ENCODE assay signal across 1 cellular context in the genomic region with DNA sequence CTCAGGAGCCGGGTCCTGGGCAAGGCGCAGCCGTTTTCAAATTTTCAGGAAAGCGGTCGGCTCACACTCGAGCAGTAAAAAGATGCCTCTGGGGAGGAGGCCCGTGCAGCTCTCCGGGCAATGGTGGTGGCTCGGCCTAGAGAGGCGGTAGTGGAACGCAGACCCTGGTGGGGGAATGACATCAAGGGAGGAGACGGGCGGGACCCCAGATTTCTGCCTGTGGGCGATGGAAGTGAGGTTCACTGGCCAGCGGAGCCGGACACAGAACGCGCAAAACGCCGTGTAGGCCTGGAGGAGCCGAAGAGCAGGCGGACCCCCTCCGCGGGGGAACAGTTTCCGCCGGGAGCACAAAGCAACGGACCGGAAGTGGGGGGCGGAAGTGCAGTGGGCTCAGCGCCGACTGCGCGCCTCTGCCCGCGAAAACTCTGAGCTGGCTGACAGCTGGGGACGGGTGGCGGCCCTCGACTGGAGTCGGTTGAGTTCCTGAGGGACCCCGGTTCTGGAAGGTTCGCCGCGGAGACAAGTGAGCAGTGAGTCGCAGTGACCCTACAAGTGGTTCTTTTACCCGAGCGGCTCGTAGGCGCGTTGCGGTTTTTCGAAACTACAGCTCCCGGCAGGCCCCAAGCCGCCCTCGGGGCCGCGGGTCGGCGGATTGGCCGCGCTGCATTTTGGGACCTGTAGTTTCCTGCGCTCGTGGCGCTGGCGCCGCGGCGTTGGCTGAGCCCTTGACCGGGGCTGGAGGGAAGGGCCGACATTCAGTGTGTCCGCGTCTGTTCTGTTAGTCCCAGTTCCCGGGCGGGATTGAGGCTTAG.
TF ChIP-seq lines count a peak whose summit lies in the region.

A gene with protein sequence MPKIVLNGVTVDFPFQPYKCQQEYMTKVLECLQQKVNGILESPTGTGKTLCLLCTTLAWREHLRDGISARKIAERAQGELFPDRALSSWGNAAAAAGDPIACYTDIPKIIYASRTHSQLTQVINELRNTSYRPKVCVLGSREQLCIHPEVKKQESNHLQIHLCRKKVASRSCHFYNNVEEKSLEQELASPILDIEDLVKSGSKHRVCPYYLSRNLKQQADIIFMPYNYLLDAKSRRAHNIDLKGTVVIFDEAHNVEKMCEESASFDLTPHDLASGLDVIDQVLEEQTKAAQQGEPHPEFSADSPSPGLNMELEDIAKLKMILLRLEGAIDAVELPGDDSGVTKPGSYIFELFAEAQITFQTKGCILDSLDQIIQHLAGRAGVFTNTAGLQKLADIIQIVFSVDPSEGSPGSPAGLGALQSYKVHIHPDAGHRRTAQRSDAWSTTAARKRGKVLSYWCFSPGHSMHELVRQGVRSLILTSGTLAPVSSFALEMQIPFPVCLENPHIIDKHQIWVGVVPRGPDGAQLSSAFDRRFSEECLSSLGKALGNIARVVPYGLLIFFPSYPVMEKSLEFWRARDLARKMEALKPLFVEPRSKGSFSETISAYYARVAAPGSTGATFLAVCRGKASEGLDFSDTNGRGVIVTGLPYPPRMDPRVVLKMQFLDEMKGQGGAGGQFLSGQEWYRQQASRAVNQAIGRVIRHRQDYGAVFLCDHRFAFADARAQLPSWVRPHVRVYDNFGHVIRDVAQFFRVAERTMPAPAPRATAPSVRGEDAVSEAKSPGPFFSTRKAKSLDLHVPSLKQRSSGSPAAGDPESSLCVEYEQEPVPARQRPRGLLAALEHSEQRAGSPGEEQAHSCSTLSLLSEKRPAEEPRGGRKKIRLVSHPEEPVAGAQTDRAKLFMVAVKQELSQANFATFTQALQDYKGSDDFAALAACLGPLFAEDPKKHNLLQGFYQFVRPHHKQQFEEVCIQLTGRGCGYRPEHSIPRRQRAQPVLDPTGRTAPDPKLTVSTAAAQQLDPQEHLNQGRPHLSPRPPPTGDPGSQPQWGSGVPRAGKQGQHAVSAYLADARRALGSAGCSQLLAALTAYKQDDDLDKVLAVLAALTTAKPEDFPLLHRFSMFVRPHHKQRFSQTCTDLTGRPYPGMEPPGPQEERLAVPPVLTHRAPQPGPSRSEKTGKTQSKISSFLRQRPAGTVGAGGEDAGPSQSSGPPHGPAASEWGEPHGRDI (N-terminal part only) (plus strand): TSS at position 376 of the 812 bp plus-strand sequence. CDS start 1,091 bp downstream, outside the sequence.

TF ChIP-seq in HepG2, 621 proteins besides CTCF, POLR2A, EP300 and RAD21 (continued from another document and continues in another):
- TF ChIP-seq, protein P1, sequence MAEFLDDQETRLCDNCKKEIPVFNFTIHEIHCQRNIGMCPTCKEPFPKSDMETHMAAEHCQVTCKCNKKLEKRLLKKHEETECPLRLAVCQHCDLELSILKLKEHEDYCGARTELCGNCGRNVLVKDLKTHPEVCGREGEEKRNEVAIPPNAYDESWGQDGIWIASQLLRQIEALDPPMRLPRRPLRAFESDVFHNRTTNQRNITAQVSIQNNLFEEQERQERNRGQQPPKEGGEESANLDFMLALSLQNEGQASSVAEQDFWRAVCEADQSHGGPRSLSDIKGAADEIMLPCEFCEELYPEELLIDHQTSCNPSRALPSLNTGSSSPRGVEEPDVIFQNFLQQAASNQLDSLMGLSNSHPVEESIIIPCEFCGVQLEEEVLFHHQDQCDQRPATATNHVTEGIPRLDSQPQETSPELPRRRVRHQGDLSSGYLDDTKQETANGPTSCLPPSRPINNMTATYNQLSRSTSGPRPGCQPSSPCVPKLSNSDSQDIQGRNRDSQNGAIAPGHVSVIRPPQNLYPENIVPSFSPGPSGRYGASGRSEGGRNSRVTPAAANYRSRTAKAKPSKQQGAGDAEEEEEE (CRISPR knock-in tag; IDR thresholded peaks at IDR 0.05; ENCODE audit: borderline replicate concordance) = peak; percentile 98
- TF ChIP-seq CEBPG (CRISPR knock-in tag; IDR thresholded peaks at IDR 0.05) (peak; percentile 29; the same call in 1 of the 2 replicates), ZFAT (CRISPR knock-in tag; conservative IDR thresholded peaks at IDR 0.05) (peak; percentile 94; the same call in 1 of the 2 replicates), ZNF136 (CRISPR knock-in tag; IDR thresholded peaks at IDR 0.05; ENCODE audit: low read depth) (no peak), ETV5 (CRISPR knock-in tag; IDR thresholded peaks at IDR 0.05; ENCODE audit: borderline replicate concordance) (peak; percentile 88), SYNCRIP (IDR thresholded peaks at IDR 0.05; ENCODE audit: insufficient read depth, low read depth, low read length) (no peak), ATAD3A (CRISPR knock-in tag; IDR thresholded peaks at IDR 0.05) (0 out of 2 replicates have a peak, but pooled peaks have one; percentile 63), FOSL1 (CRISPR knock-in tag; IDR thresholded peaks at IDR 0.05; ENCODE audit: borderline replicate concordance) (peak; percentile 54; the same call in 1 of the 2 replicates), KMT2A (CRISPR knock-in tag; IDR thresholded peaks at IDR 0.05) (peak; percentile 96), ZNF205 (CRISPR knock-in tag; IDR thresholded peaks at IDR 0.05) (peak; percentile 97), WIZ (CRISPR knock-in tag; IDR thresholded peaks at IDR 0.05) (no peak; the same call in none of the 2 replicates), PHF8 (CRISPR knock-in tag; IDR thresholded peaks at IDR 0.05) (peak; percentile 96), ZMAT3 (CRISPR knock-in tag; conservative IDR thresholded peaks at IDR 0.05) (peak; percentile 69), ZNF138 (CRISPR knock-in tag; IDR thresholded peaks at IDR 0.05; ENCODE audit: low read depth) (peak; percentile 85; the same call in 1 of the 2 replicates), HIVEP1 (CRISPR knock-in tag; IDR thresholded peaks at IDR 0.05) (0 out of 2 replicates have a peak, but pooled peaks have one; percentile 1), ZNF337 (CRISPR knock-in tag; IDR thresholded peaks at IDR 0.05; ENCODE audit: borderline replicate concordance, low read depth) (no peak; the same call in 1 of the 2 replicates), ZKSCAN1 (IDR thresholded peaks at IDR 0.05; ENCODE audit: low read length) (peak; percentile 48; the same call in 1 of the 2 replicates), NBN (conservative IDR thresholded peaks at IDR 0.05) (no peak), MTF2 (CRISPR knock-in tag; IDR thresholded peaks at IDR 0.05; ENCODE audit: borderline replicate concordance) (peak; percentile 97), ZNF264 (CRISPR knock-in tag; IDR thresholded peaks at IDR 0.05) (peak; percentile 97), ZSCAN12 (CRISPR knock-in tag; IDR thresholded peaks at IDR 0.05) (peak; percentile 92), TARDBP (CRISPR knock-in tag; IDR thresholded peaks at IDR 0.05) (peak; percentile 98), ZNF776 (CRISPR knock-in tag; IDR thresholded peaks at IDR 0.05) (peak; percentile 81; the same call in 1 of the 2 replicates), U2AF2 (IDR thresholded peaks at IDR 0.05; ENCODE audit: low read depth, low read length) (peak; percentile 84; the same call in 1 of the 2 replicates), RNF2 (conservative IDR thresholded peaks at IDR 0.05; ENCODE audit: low read depth) (peak; percentile 84), HOXD1 (CRISPR knock-in tag; IDR thresholded peaks at IDR 0.05) (peak; percentile 91)
- TF ChIP-seq, protein P2, sequence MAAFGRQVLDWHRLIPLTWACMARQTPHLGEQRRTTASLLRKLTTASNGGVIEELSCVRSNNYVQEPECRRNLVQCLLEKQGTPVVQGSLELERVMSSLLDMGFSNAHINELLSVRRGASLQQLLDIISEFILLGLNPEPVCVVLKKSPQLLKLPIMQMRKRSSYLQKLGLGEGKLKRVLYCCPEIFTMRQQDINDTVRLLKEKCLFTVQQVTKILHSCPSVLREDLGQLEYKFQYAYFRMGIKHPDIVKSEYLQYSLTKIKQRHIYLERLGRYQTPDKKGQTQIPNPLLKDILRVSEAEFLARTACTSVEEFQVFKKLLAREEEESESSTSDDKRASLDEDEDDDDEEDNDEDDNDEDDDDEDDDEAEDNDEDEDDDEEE (CRISPR knock-in tag; IDR thresholded peaks at IDR 0.05) = 0 out of 2 replicates have a peak, but pooled peaks have one; percentile 17
- TF ChIP-seq, protein P3, sequence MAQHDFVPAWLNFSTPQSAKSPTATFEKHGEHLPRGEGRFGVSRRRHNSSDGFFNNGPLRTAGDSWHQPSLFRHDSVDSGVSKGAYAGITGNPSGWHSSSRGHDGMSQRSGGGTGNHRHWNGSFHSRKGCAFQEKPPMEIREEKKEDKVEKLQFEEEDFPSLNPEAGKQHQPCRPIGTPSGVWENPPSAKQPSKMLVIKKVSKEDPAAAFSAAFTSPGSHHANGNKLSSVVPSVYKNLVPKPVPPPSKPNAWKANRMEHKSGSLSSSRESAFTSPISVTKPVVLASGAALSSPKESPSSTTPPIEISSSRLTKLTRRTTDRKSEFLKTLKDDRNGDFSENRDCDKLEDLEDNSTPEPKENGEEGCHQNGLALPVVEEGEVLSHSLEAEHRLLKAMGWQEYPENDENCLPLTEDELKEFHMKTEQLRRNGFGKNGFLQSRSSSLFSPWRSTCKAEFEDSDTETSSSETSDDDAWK (CRISPR knock-in tag; IDR thresholded peaks at IDR 0.05) = no peak
- TF ChIP-seq, protein P4, sequence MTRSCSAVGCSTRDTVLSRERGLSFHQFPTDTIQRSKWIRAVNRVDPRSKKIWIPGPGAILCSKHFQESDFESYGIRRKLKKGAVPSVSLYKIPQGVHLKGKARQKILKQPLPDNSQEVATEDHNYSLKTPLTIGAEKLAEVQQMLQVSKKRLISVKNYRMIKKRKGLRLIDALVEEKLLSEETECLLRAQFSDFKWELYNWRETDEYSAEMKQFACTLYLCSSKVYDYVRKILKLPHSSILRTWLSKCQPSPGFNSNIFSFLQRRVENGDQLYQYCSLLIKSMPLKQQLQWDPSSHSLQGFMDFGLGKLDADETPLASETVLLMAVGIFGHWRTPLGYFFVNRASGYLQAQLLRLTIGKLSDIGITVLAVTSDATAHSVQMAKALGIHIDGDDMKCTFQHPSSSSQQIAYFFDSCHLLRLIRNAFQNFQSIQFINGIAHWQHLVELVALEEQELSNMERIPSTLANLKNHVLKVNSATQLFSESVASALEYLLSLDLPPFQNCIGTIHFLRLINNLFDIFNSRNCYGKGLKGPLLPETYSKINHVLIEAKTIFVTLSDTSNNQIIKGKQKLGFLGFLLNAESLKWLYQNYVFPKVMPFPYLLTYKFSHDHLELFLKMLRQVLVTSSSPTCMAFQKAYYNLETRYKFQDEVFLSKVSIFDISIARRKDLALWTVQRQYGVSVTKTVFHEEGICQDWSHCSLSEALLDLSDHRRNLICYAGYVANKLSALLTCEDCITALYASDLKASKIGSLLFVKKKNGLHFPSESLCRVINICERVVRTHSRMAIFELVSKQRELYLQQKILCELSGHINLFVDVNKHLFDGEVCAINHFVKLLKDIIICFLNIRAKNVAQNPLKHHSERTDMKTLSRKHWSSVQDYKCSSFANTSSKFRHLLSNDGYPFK (CRISPR knock-in tag; IDR thresholded peaks at IDR 0.05; ENCODE audit: borderline replicate concordance) = peak; percentile 87
- TF ChIP-seq, protein P5, sequence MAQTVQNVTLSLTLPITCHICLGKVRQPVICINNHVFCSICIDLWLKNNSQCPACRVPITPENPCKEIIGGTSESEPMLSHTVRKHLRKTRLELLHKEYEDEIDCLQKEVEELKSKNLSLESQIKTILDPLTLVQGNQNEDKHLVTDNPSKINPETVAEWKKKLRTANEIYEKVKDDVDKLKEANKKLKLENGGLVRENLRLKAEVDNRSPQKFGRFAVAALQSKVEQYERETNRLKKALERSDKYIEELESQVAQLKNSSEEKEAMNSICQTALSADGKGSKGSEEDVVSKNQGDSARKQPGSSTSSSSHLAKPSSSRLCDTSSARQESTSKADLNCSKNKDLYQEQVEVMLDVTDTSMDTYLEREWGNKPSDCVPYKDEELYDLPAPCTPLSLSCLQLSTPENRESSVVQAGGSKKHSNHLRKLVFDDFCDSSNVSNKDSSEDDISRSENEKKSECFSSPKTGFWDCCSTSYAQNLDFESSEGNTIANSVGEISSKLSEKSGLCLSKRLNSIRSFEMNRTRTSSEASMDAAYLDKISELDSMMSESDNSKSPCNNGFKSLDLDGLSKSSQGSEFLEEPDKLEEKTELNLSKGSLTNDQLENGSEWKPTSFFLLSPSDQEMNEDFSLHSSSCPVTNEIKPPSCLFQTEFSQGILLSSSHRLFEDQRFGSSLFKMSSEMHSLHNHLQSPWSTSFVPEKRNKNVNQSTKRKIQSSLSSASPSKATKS (CRISPR knock-in tag; IDR thresholded peaks at IDR 0.05) = peak; percentile 56; the same call in 1 of the 2 replicates
- TF ChIP-seq, protein P6, sequence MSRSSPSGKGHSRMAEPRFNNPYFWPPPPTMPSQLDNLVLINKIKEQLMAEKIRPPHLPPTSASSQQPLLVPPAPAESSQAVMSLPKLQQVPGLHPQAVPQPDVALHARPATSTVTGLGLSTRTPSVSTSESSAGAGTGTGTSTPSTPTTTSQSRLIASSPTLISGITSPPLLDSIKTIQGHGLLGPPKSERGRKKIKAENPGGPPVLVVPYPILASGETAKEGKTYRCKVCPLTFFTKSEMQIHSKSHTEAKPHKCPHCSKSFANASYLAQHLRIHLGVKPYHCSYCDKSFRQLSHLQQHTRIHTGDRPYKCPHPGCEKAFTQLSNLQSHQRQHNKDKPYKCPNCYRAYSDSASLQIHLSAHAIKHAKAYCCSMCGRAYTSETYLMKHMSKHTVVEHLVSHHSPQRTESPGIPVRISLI (CRISPR knock-in tag; IDR thresholded peaks at IDR 0.05; ENCODE audit: borderline replicate concordance) = no peak
- TF ChIP-seq, protein P7, sequence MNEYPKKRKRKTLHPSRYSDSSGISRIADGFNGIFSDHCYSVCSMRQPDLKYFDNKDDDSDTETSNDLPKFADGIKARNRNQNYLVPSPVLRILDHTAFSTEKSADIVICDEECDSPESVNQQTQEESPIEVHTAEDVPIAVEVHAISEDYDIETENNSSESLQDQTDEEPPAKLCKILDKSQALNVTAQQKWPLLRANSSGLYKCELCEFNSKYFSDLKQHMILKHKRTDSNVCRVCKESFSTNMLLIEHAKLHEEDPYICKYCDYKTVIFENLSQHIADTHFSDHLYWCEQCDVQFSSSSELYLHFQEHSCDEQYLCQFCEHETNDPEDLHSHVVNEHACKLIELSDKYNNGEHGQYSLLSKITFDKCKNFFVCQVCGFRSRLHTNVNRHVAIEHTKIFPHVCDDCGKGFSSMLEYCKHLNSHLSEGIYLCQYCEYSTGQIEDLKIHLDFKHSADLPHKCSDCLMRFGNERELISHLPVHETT (CRISPR knock-in tag; conservative IDR thresholded peaks at IDR 0.05) = peak; percentile 90
- TF ChIP-seq, protein P8, sequence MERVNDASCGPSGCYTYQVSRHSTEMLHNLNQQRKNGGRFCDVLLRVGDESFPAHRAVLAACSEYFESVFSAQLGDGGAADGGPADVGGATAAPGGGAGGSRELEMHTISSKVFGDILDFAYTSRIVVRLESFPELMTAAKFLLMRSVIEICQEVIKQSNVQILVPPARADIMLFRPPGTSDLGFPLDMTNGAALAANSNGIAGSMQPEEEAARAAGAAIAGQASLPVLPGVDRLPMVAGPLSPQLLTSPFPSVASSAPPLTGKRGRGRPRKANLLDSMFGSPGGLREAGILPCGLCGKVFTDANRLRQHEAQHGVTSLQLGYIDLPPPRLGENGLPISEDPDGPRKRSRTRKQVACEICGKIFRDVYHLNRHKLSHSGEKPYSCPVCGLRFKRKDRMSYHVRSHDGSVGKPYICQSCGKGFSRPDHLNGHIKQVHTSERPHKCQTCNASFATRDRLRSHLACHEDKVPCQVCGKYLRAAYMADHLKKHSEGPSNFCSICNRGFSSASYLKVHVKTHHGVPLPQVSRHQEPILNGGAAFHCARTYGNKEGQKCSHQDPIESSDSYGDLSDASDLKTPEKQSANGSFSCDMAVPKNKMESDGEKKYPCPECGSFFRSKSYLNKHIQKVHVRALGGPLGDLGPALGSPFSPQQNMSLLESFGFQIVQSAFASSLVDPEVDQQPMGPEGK (CRISPR knock-in tag; IDR thresholded peaks at IDR 0.05) = peak; percentile 86
